Comparison of ENCODE assay signal across 8 cellular contexts in genomic region chr1:38608202-38608864, GRCh38.
DNase-seq lines count a peak whose midpoint lies in the region; TF ChIP-seq lines count a peak whose summit lies in the region.

No MANE protein-coding gene starts in this region.

- no peak overlapping the region for H3K14ac ChIP-seq in mesenchymal stem cell (ENCODE audit: low read length in 2 of 2)

- H3K4me1 ChIP-seq in adipocyte (ENCODE audit: control insufficient read depth, insufficient read depth, low read length) (no peaks in the 10 kb centered on the region), mesenchymal stem cell (ENCODE audit: control insufficient read depth, insufficient read depth, low read depth, low read length) (no peaks in the 10 kb centered on the region)

- TF ChIP-seq CTCF in HFF-Myc (IDR thresholded peaks at IDR 0.05; ENCODE audit: low read depth, low read length, missing control alignments) = peak; percentile 42

- H3K18ac ChIP-seq in mesenchymal stem cell (ENCODE audit: low read depth in 1 of 2, low read length in 2 of 2) = no peak overlapping the region

- no peak overlapping the region for H3K4me3 ChIP-seq in HFF-Myc (replicated peaks; ENCODE audit: low read depth, low read length)
- no peak overlapping the region for H3K4me3 ChIP-seq in adipocyte (ENCODE audit: low read length)
- H3K4me3 ChIP-seq in mesenchymal stem cell (ENCODE audit: insufficient read depth in 1 of 2, low read depth in 1 of 2, low read length in 2 of 2) = no peak overlapping the region

- H3K79me1 ChIP-seq in mesenchymal stem cell (replicated peaks; ENCODE audit: low read length, poor library complexity, severe bottlenecking) = no peaks in the 10 kb centered on the region

- H3K9me3 ChIP-seq in adipocyte (ENCODE audit: control insufficient read depth, low read length) = no peaks in the 10 kb centered on the region
- no peaks in the 10 kb centered on the region for H3K9me3 ChIP-seq in mesenchymal stem cell (ENCODE audit: control insufficient read depth, low read length)

- no peaks in the 10 kb centered on the region for H3K36me3 ChIP-seq in adipocyte (ENCODE audit: control insufficient read depth, insufficient read depth, low read length, severe bottlenecking)
- H3K36me3 ChIP-seq in mesenchymal stem cell (ENCODE audit: control insufficient read depth in 1 of 2, insufficient read depth in 2 of 2, low read depth in 1 of 2, low read length in 2 of 2) = no peaks in the 10 kb centered on the region

- H3K27me3 ChIP-seq in adipocyte (replicated peaks; ENCODE audit: control insufficient read depth, insufficient read depth, low read length) = peaks cover 16% of the 10 kb centered on the region
- H3K27me3 ChIP-seq in mesenchymal stem cell (ENCODE audit: control insufficient read depth in 1 of 2, insufficient read depth in 1 of 2, low read length in 2 of 2) = peaks cover 0 to 32% of the 10 kb centered on the region in 2 experiments

- no peak overlapping the region for H4K91ac ChIP-seq in mesenchymal stem cell (ENCODE audit: low read length)

- no peak overlapping the region for H2BK15ac ChIP-seq in mesenchymal stem cell (ENCODE audit: low read depth, poor library complexity, severe bottlenecking)

- no peak overlapping the region for H2BK120ac ChIP-seq in mesenchymal stem cell (ENCODE audit: low read depth, low read length)

- no peak overlapping the region for H4K8ac ChIP-seq in mesenchymal stem cell (ENCODE audit: low read length)

- H2AFZ ChIP-seq in mesenchymal stem cell (ENCODE audit: low read depth, low read length) = no peak overlapping the region

- H3K23ac ChIP-seq in mesenchymal stem cell (ENCODE audit: low read length in 2 of 2) = no peak overlapping the region

- H3K4me2 ChIP-seq in mesenchymal stem cell (ENCODE audit: low read length, poor library complexity, severe bottlenecking) = no peak overlapping the region

- 36% methylated on average over 17 of the region's 17 CpGs for WGBS in mesenchymal stem cell

- H3K9ac ChIP-seq in adipocyte (ENCODE audit: low read length) (no peak overlapping the region), mesenchymal stem cell (ENCODE audit: low read length) (no peak overlapping the region)

- no peak overlapping the region for H3K27ac ChIP-seq in mesenchymal stem cell (ENCODE audit: low read length, poor library complexity, severe bottlenecking)

- H2BK5ac ChIP-seq in mesenchymal stem cell (ENCODE audit: low read depth, low read length, poor library complexity, severe bottlenecking) = no peak overlapping the region

- no peak overlapping the region for H2BK12ac ChIP-seq in mesenchymal stem cell (ENCODE audit: low read length in 2 of 2)

- H3K4ac ChIP-seq in mesenchymal stem cell (ENCODE audit: low read depth in 1 of 2, low read length in 2 of 2) = no peak overlapping the region

- H2AK5ac ChIP-seq in mesenchymal stem cell (ENCODE audit: low read length, severe bottlenecking) = no peak overlapping the region

- DNase-seq in EL (peak; percentile 31), HFF-Myc (ENCODE audit: extremely low read depth, low read depth) (no peak), adipocyte (ENCODE audit: low read depth) (peak; percentile 26), mesenchymal stem cell (peak; percentile 17), NCI-H2107 (lab: John Stamatoyannopoulos, UW) (no peak), T-helper 9 cell (no peak), CD1c-positive myeloid dendritic cell (ENCODE audit: extremely low spot score) (no peak), globus pallidus (ENCODE audit: low spot score) (no peak)

Comparison
In these comparisons a context has a peak if more than half of its experiments do, and no peak if none do; other contexts are left out.
1. DNase-seq: peak in EL (single experiment), adipocyte (single experiment) and mesenchymal stem cell (single experiment); none in HFF-Myc (single experiment), NCI-H2107 (single experiment), T-helper 9 cell (single experiment), CD1c-positive myeloid dendritic cell (single experiment) and globus pallidus (single experiment).